Comparison of ENCODE assay signal across 1 cellular context in the genomic region with DNA sequence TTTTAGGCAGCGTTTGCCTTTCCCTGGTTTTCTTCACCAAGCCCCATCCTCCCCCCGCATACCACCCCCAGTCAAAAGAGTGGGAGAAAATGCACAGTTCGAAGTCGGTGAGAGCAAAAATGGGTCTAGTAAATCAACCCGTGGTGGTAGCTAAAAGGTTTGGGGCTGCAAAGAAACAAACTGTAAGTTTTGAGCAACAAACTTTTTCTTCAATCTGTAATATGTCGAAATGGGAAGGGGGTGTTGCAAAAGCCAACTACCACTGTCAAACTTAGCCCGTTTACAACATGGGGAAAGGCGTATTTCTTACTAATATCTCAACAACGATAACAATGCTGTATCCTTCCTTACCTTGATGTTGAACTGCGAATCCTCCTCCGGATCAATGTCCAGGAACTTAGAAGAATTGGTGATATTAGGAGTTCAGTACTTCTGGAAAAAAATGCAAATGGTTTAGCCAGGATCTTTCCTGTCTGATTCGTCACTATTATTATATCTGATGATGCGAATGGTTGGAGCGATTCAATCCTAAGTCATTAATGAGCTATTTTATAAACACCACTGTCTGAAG.
TF ChIP-seq lines count a peak whose summit lies in the region.

No MANE protein-coding gene starts in this region.

TF ChIP-seq in H1, 55 proteins besides CTCF, POLR2A, EP300 and RAD21 (continued from another document):
- TF ChIP-seq, protein P1, sequence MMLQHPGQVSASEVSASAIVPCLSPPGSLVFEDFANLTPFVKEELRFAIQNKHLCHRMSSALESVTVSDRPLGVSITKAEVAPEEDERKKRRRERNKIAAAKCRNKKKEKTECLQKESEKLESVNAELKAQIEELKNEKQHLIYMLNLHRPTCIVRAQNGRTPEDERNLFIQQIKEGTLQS (IDR thresholded peaks at IDR 0.05; ENCODE audit: insufficient read depth, low read depth, low read length) = no peak
